In genomic region chr15:98718426-98719168, GRCh38 we compare ENCODE assay signal across 16 cellular contexts.
DNase-seq lines count a peak whose midpoint lies in the region; ATAC-seq, FAIRE-seq and TF ChIP-seq lines count a peak whose summit lies in the region.
"Had no signal": no experiment of that assay in that cellular context is flagged by ENCODE, and none has a peak within 500 bp of the region (broad histone marks: within the 10 kb centered on the region; RNA-seq: fewer than 3 reads in every experiment).

No MANE protein-coding gene starts in this region.

- H3K4me1 Mint-ChIP-seq in HFFc6 (ENCODE audit: low read depth) = peaks cover 92% of the 10 kb centered on the region

- no peaks in the 10 kb centered on the region for H3K36me3 ChIP-seq in trophoblast cell (ENCODE audit: control insufficient read depth in 1 of 2, insufficient read depth in 2 of 2, low read length in 2 of 2)
- H3K36me3 ChIP-seq: vagina had no signal

- CTCF ChIA-PET in A549 (lab: Yijun Ruan, JAX) = interaction anchor here (0.9 to 2.9 kb wide), 9 partner anchors 7 to 63 kb away, joined by 3 to 8 read pairs (median 4); no protein-coding TSS in a partner anchor

- H3K9me3 ChIP-seq in A549 (no peaks in the 10 kb centered on the region), trophoblast cell (ENCODE audit: insufficient read depth, low read depth, low read length) (no peaks in the 10 kb centered on the region)
- H3K9me3 ChIP-seq: vagina had no signal

- H3K9me3 Mint-ChIP-seq in HFFc6 = no peaks in the 10 kb centered on the region
- H3K9me3 Mint-ChIP-seq: activated T-helper 1 cell treated with anti-CD3 and anti-CD28 coated beads, Interleukin-12 subunit alpha, Interleukin-12 subunit beta, Interleukin-2, Interleukin-4 antibody, amounts not matched to agents 30 ng/mL and 10 ng/mL and 1 ng/mL, durations not matched to agents 14 hours and 24 hours and 36 hours; T-helper 1 cell treated with Interleukin-12 subunit alpha and Interleukin-12 subunit beta and Interleukin-4 antibody, amounts not matched to agents 30 μg/mL and 1 μg/mL, for 36 hours had no signal

- POLR2A ChIA-PET in A549 (lab: Yijun Ruan, JAX) = interaction anchor here (1.6 kb wide), 1 partner anchor 13 kb away, joined by 3 read pairs; no protein-coding TSS in a partner anchor

- TF ChIP-seq POLR2A in A549 (IDR thresholded peaks at IDR 0.05; ENCODE audit: low read length) = no peak

- H4K8ac ChIP-seq in trophoblast cell (ENCODE audit: low read depth, low read length) = peak overlapping the region; percentile 39

- H4K91ac ChIP-seq in trophoblast cell (ENCODE audit: low read depth, low read length) = peak overlapping the region; percentile 86

- H3K36me3 Mint-ChIP-seq in HFFc6 (ENCODE audit: low read depth) = peaks cover 8% of the 10 kb centered on the region

- H2BK12ac ChIP-seq in trophoblast cell (ENCODE audit: low read length) = peak overlapping the region; percentile 20

- peaks cover 90% of the 10 kb centered on the region for H3K4me1 ChIP-seq in A549
- peaks cover 40 to 54% of the 10 kb centered on the region in 2 experiments for H3K4me1 ChIP-seq in trophoblast cell (ENCODE audit: control insufficient read depth in 1 of 2, insufficient read depth in 2 of 2, low read length in 2 of 2)

- no peak overlapping the region for H3K23ac ChIP-seq in trophoblast cell (ENCODE audit: low read length)

- peak overlapping the region; percentile 71 for H3K4ac ChIP-seq in trophoblast cell (ENCODE audit: low read depth, low read length)

- peak overlapping the region; percentile 64 for H3K27ac Mint-ChIP-seq in HFFc6
- H3K27ac Mint-ChIP-seq: activated T-helper 1 cell treated with anti-CD3 and anti-CD28 coated beads, Interleukin-12 subunit alpha, Interleukin-12 subunit beta, Interleukin-2, Interleukin-4 antibody, amounts not matched to agents 30 ng/mL and 10 ng/mL and 1 ng/mL, durations not matched to agents 14 hours and 24 hours and 36 hours; T-helper 1 cell treated with Interleukin-12 subunit alpha and Interleukin-12 subunit beta and Interleukin-4 antibody, amounts not matched to agents 30 μg/mL and 1 μg/mL, for 36 hours had no signal

- peak overlapping the region; percentile 69 for H2BK120ac ChIP-seq in trophoblast cell (ENCODE audit: insufficient read depth, low read length, poor library complexity)

- TF ChIP-seq EP300 in A549 (IDR thresholded peaks at IDR 0.05) = no peak

- 69% methylated on average over 10 of the region's 10 CpGs for WGBS in A549 (ENCODE audit: missing lambda C conversion rate)
- no CpG with 5 or more reads among the region's 10 CpGs for WGBS in trophoblast cell (ENCODE audit: extremely low coverage, insufficient coverage, insufficient read length)

- peak overlapping the region; percentile 74 for H2AK5ac ChIP-seq in trophoblast cell (ENCODE audit: low read length)

- no peak; a peak in 1 of 6 replicates for ATAC-seq in A549
- no peak for ATAC-seq in HG02588 (IDR thresholded peaks at IDR 0.05; ENCODE audit: unreplicated experiment)
- ATAC-seq in HG02884 (IDR thresholded peaks at IDR 0.05; ENCODE audit: unreplicated experiment) = no peak
- ATAC-seq: left lobe of liver had no signal

- peak overlapping the region; percentile 8 to 65; a peak in 4 of 6 replicates for H3K27ac ChIP-seq in A549
- H3K27ac ChIP-seq in coronary artery = peak overlapping the region; percentile 52 to 80
- peak overlapping the region; percentile 81 for H3K27ac ChIP-seq in trophoblast cell (ENCODE audit: low read depth, low read length)
- H3K27ac ChIP-seq: vagina had no signal

- TF ChIP-seq CTCF in A549 (IDR thresholded peaks at IDR 0.05) (no peak), HFFc6 (IDR thresholded peaks at IDR 0.05) (no peak), coronary artery (IDR thresholded peaks at IDR 0.05) (no peak)

- H3K79me1 ChIP-seq in trophoblast cell (ENCODE audit: low read length) = peaks cover 26% of the 10 kb centered on the region

- peak overlapping the region; percentile 70 for H3K18ac ChIP-seq in trophoblast cell (ENCODE audit: low read length)

- peak overlapping the region; percentile 73 for H3K14ac ChIP-seq in trophoblast cell (ENCODE audit: low read length)

- no peak for FAIRE-seq in A549 (lab: Jason Lieb, UNC)
- FAIRE-seq: endothelial cell of umbilical vein had no signal

- H3K27me3 ChIP-seq in trophoblast cell (ENCODE audit: insufficient read depth, low read length) = no peaks in the 10 kb centered on the region
- H3K27me3 ChIP-seq: vagina had no signal

- peaks cover 2% of the 10 kb centered on the region; the same call in 1 of the 2 replicates for H3K27me3 Mint-ChIP-seq in HFFc6 (ENCODE audit: insufficient read depth)

- no peak overlapping the region for H3K4me3 ChIP-seq in A549
- H3K4me3 ChIP-seq in coronary artery = peak overlapping the region; percentile 44
- H3K4me3 ChIP-seq in trophoblast cell (ENCODE audit: low read depth, low read length) = no peak overlapping the region
- H3K4me3 ChIP-seq: vagina had no signal

- H2BK5ac ChIP-seq in trophoblast cell (ENCODE audit: low read depth, low read length, poor library complexity) = peak overlapping the region; percentile 56

- H3K79me2 ChIP-seq in trophoblast cell (ENCODE audit: control insufficient read depth, insufficient read depth, low read length, poor library complexity) = peaks cover 31% of the 10 kb centered on the region

- DNase-seq in A549 (ENCODE audit: low read depth in 1 of 2, low spot score in 1 of 2) = no peak
- no peak for DNase-seq in HFFc6
- no peak for DNase-seq in coronary artery (ENCODE audit: low spot score)
- no peak for DNase-seq in trophoblast cell
- DNase-seq in cerebellar cortex (ENCODE audit: low spot score) = no peak
- no peak for DNase-seq in SKM-1 treated with dmso at 0.1 percent for 144 hours (lab: John Stamatoyannopoulos, UW; ENCODE audit: unreplicated experiment)
- DNase-seq: DND-41; head of caudate nucleus; stimulated activated CD4-positive, alpha-beta T cell treated with anti-CD3 and anti-CD28 coated beads, Interleukin-15, amount 100 ng/mL, for 24 hours had no signal

- H3K4me3 Mint-ChIP-seq in HFFc6 = no peak overlapping the region
- H3K4me3 Mint-ChIP-seq: activated T-helper 1 cell treated with anti-CD3 and anti-CD28 coated beads, Interleukin-12 subunit alpha, Interleukin-12 subunit beta, Interleukin-2, Interleukin-4 antibody, amounts not matched to agents 30 ng/mL and 10 ng/mL and 1 ng/mL, durations not matched to agents 14 hours and 24 hours and 36 hours; T-helper 1 cell treated with Interleukin-12 subunit alpha and Interleukin-12 subunit beta and Interleukin-4 antibody, amounts not matched to agents 30 μg/mL and 1 μg/mL, for 36 hours had no signal

- no peak overlapping the region for H4K12ac ChIP-seq in trophoblast cell (ENCODE audit: low read depth, low read length)

- TF ChIP-seq RAD21 in A549 (conservative IDR thresholded peaks at IDR 0.05 in 1 of 2, IDR thresholded peaks at IDR 0.05 in 1 of 2) = no peak

- H2AFZ ChIP-seq in trophoblast cell (ENCODE audit: insufficient read depth, low read length, poor library complexity) = peak overlapping the region; percentile 27

- peak overlapping the region; percentile 1 for H3K9ac ChIP-seq in trophoblast cell (ENCODE audit: low read length)

- H3K4me2 ChIP-seq in A549 (peak overlapping the region; percentile 52), trophoblast cell (ENCODE audit: low read length) (peak overlapping the region; percentile 20)

TF ChIP-seq in A549, 52 proteins besides CTCF, POLR2A, EP300 and RAD21:
- TF ChIP-seq MAZ (IDR thresholded peaks at IDR 0.05; ENCODE audit: borderline replicate concordance, low read depth, low read length) (no peak), TP53 (CRISPR knock-in tag; IDR thresholded peaks at IDR 0.05) (no peak), ESRRA (IDR thresholded peaks at IDR 0.05; ENCODE audit: borderline replicate concordance, low read length) (no peak), FOSL2 (IDR thresholded peaks at IDR 0.05) (no peak), FOSL2 (CRISPR knock-in tag; IDR thresholded peaks at IDR 0.05) (no peak), RCOR1 (IDR thresholded peaks at IDR 0.05; ENCODE audit: low read depth, low read length) (no peak), CHD2 (IDR thresholded peaks at IDR 0.05; ENCODE audit: low read length, partially characterized antibody) (no peak), EHF (CRISPR knock-in tag; IDR thresholded peaks at IDR 0.05) (no peak), FOXS1 (CRISPR knock-in tag; IDR thresholded peaks at IDR 0.05) (no peak), RFX5 (IDR thresholded peaks at IDR 0.05) (no peak), PHF8 (IDR thresholded peaks at IDR 0.05; ENCODE audit: borderline replicate concordance, low read depth) (no peak), HEYL (CRISPR knock-in tag; IDR thresholded peaks at IDR 0.05) (no peak), MAFK (IDR thresholded peaks at IDR 0.05; ENCODE audit: partially characterized antibody) (no peak), SMC3 (IDR thresholded peaks at IDR 0.05) (no peak)
